1 cellular context compared by ENCODE assay signal in genomic region chr10:75226055-75226454, GRCh38.
TF ChIP-seq lines count a peak whose summit lies in the region.

No MANE protein-coding gene starts in this region.

TF ChIP-seq in SK-N-SH, 30 proteins besides CTCF, POLR2A, EP300 and RAD21 (continued from another document):
- TF ChIP-seq IRF3 (IDR thresholded peaks at IDR 0.05; ENCODE audit: low read depth, low read length), result no peak
- TF ChIP-seq SMC3 (IDR thresholded peaks at IDR 0.05; ENCODE audit: low read depth, low read length), result no peak
- no peak for TF ChIP-seq TEAD4 (IDR thresholded peaks at IDR 0.05; ENCODE audit: borderline replicate concordance, insufficient read depth)
- TF ChIP-seq TCF12 (IDR thresholded peaks at IDR 0.05), result no peak
- no peak for TF ChIP-seq SIN3A (IDR thresholded peaks at IDR 0.05; ENCODE audit: borderline replicate concordance, low read depth, low read length)
- TF ChIP-seq GATA2 (CRISPR knock-in tag; IDR thresholded peaks at IDR 0.05), result no peak
- no peak for TF ChIP-seq NRF1 (IDR thresholded peaks at IDR 0.05; ENCODE audit: low read depth, low read length)
- no peak for TF ChIP-seq NFIC (IDR thresholded peaks at IDR 0.05; ENCODE audit: borderline replicate concordance)
- no peak for TF ChIP-seq USF2 (IDR thresholded peaks at IDR 0.05; ENCODE audit: borderline replicate concordance, low read depth, low read length)
- TF ChIP-seq YY1 (IDR thresholded peaks at IDR 0.05; ENCODE audit: low read depth), result no peak
- no peak for TF ChIP-seq MEF2A (IDR thresholded peaks at IDR 0.05; ENCODE audit: borderline replicate concordance, low read depth)
- TF ChIP-seq MXI1 (IDR thresholded peaks at IDR 0.05; ENCODE audit: low read depth, low read length), result no peak
- no peak for TF ChIP-seq PBX3 (IDR thresholded peaks at IDR 0.05)
- no peak for TF ChIP-seq JUND (IDR thresholded peaks at IDR 0.05)
